Comparison of ENCODE assay signal across 9 cellular contexts in genomic region chr18:77004555-77005380, GRCh38.
A peak's percentile ranks its signal among the peaks of the same experiment; 100 is the strongest.
DNase-seq lines count a peak whose midpoint lies in the region; ATAC-seq and TF ChIP-seq lines count a peak whose summit lies in the region.
"Had no signal": no experiment of that assay in that cellular context is flagged by ENCODE, and none has a peak within 500 bp of the region (broad histone marks: within the 10 kb centered on the region; RNA-seq: fewer than 3 reads in every experiment).

No MANE protein-coding gene starts in this region.

- no peaks in the 10 kb centered on the region for H3K9me3 ChIP-seq in CD8-positive, alpha-beta T cell (ENCODE audit: low read length)
- H3K9me3 ChIP-seq in Karpas-422 (ENCODE audit: low read length): no peaks in the 10 kb centered on the region
- H3K9me3 ChIP-seq in naive thymus-derived CD4-positive, alpha-beta T cell (ENCODE audit: control insufficient read depth in 2 of 3, low read length in 3 of 3): no peaks in the 10 kb centered on the region
- H3K9me3 ChIP-seq: right atrium auricular region had no signal

- H3K9me2 ChIP-seq in Karpas-422 (replicated peaks; ENCODE audit: insufficient read depth, low read length): no peaks in the 10 kb centered on the region

- no peak overlapping the region; the same call in none of the 2 replicates for H3K9ac ChIP-seq in Karpas-422 (ENCODE audit: low read length)

- peak; percentile 50 for ATAC-seq in CD8-positive, alpha-beta T cell
- peak; percentile 7 to 73 for ATAC-seq in activated naive CD4-positive, alpha-beta T cell treated with anti-CD3 and anti-CD28 coated beads, Interleukin-2, amount 50 U/mL, for 72 hours
- ATAC-seq in naive thymus-derived CD4-positive, alpha-beta T cell: peak; percentile 61
- ATAC-seq in GM21786 (IDR thresholded peaks at IDR 0.05; ENCODE audit: unreplicated experiment): no peak

- no peak for TF ChIP-seq CTCF in CD8-positive, alpha-beta T cell (IDR thresholded peaks at IDR 0.05)

- H3K4me2 ChIP-seq in Karpas-422 (ENCODE audit: low read depth, low read length, poor library complexity, severe bottlenecking): no peak overlapping the region

- H3K4me1 ChIP-seq in CD8-positive, alpha-beta T cell (ENCODE audit: insufficient read depth, low read length): peaks cover 22% of the 10 kb centered on the region
- H3K4me1 ChIP-seq in Karpas-422 (ENCODE audit: low read length): peaks cover 94% of the 10 kb centered on the region
- H3K4me1 ChIP-seq in naive thymus-derived CD4-positive, alpha-beta T cell (ENCODE audit: control insufficient read depth in 2 of 2, insufficient read depth in 2 of 2, low read length in 2 of 2): peaks cover 7 to 10% of the 10 kb centered on the region in 2 donors

- POLR2A ChIA-PET in CD8-positive, alpha-beta T cell (lab: Charles Lee): interaction anchor here (1.1 kb wide), 1 partner anchor 57 kb away, joined by 4 read pairs; no protein-coding TSS in a partner anchor
- POLR2A ChIA-PET in naive thymus-derived CD4-positive, alpha-beta T cell (lab: Charles Lee): interaction anchor here (1.0 to 1.3 kb wide), 4 partner anchors 12 to 126 kb away, joined by 3 to 4 read pairs (median 4); no protein-coding TSS in a partner anchor

- H3K4me3 Mint-ChIP-seq in CD8-positive, alpha-beta T cell: peak overlapping the region; percentile 76
- H3K4me3 Mint-ChIP-seq in naive thymus-derived CD4-positive, alpha-beta T cell: peak overlapping the region; percentile 61 to 82 (median 79)

- no peaks in the 10 kb centered on the region for H3K79me2 ChIP-seq in Karpas-422 (ENCODE audit: low read length)

- H4K20me1 ChIP-seq in Karpas-422 (ENCODE audit: insufficient read depth, low read depth, low read length): no peaks in the 10 kb centered on the region

- peak in 1 of 7 experiments; percentile 15 for DNase-seq in CD8-positive, alpha-beta T cell
- DNase-seq in Karpas-422 (no peak), NCI-H526 (lab: John Stamatoyannopoulos, UW) (no peak), NCI-H1436 (lab: John Stamatoyannopoulos, UW) (no peak)
- DNase-seq in activated naive CD4-positive, alpha-beta T cell treated with anti-CD3 and anti-CD28 coated beads, Interleukin-2, amount 50 U/mL, for 72 hours (ENCODE audit: low spot score in 2 of 2): no peak
- peak in 6 of 9 donors; percentile 26 to 38 (median 32) for DNase-seq in naive thymus-derived CD4-positive, alpha-beta T cell
- no peak for DNase-seq in activated effector memory CD4-positive, alpha-beta T cell treated with anti-CD3 and anti-CD28 coated beads, Interleukin-2, amount 50 U/mL, for 16 hours

- CTCF ChIA-PET in CD8-positive, alpha-beta T cell (lab: Charles Lee): interaction anchor here (0.7 to 9.7 kb wide), 7 partner anchors 9 to 207 kb away, joined by 3 to 74 read pairs (median 9); no protein-coding TSS in a partner anchor
- CTCF ChIA-PET in naive thymus-derived CD4-positive, alpha-beta T cell (lab: Charles Lee): interaction anchor here (0.7 to 7.2 kb wide), 6 partner anchors 10 to 207 kb away, joined by 3 to 85 read pairs (median 4); no protein-coding TSS in a partner anchor

- no peak overlapping the region for H2AFZ ChIP-seq in Karpas-422 (ENCODE audit: low read length)

- H3K27me3 Mint-ChIP-seq in CD8-positive, alpha-beta T cell (ENCODE audit: low read depth): no peaks in the 10 kb centered on the region
- H3K27me3 Mint-ChIP-seq in naive thymus-derived CD4-positive, alpha-beta T cell: no peaks in the 10 kb centered on the region

- H3K4me3 ChIP-seq in CD8-positive, alpha-beta T cell (ENCODE audit: low read depth, low read length): no peak overlapping the region
- H3K4me3 ChIP-seq in Karpas-422 (ENCODE audit: low read length): no peak overlapping the region
- H3K4me3 ChIP-seq in naive thymus-derived CD4-positive, alpha-beta T cell (ENCODE audit: low read length): peak overlapping the region; percentile 19
- H3K4me3 ChIP-seq: right atrium auricular region had no signal

- H3K36me3 Mint-ChIP-seq in CD8-positive, alpha-beta T cell: peaks cover 21% of the 10 kb centered on the region
- H3K36me3 Mint-ChIP-seq in activated naive CD4-positive, alpha-beta T cell treated with anti-CD3 and anti-CD28 coated beads, Interleukin-2, amount 50 U/mL, for 72 hours: no peaks in the 10 kb centered on the region
- peaks cover 0 to 15% (median 0%) of the 10 kb centered on the region in 5 donors for H3K36me3 Mint-ChIP-seq in naive thymus-derived CD4-positive, alpha-beta T cell

- H3K27me3 ChIP-seq in CD8-positive, alpha-beta T cell (ENCODE audit: insufficient read depth, low read length): no peaks in the 10 kb centered on the region
- H3K27me3 ChIP-seq in Karpas-422 (ENCODE audit: low read length): no peaks in the 10 kb centered on the region
- no peaks in the 10 kb centered on the region for H3K27me3 ChIP-seq in naive thymus-derived CD4-positive, alpha-beta T cell (ENCODE audit: control insufficient read depth in 2 of 2, insufficient read depth in 2 of 2, low read length in 2 of 2)
- H3K27me3 ChIP-seq: right atrium auricular region had no signal

- H3K27ac ChIP-seq in CD8-positive, alpha-beta T cell (ENCODE audit: low read depth, low read length): no peak overlapping the region
- peak overlapping the region; percentile 95 for H3K27ac ChIP-seq in Karpas-422 (ENCODE audit: low read length)
- H3K27ac ChIP-seq in naive thymus-derived CD4-positive, alpha-beta T cell (ENCODE audit: low read depth, low read length): peak overlapping the region; percentile 38
- H3K27ac ChIP-seq: right atrium auricular region had no signal

- intact Hi-C loops in CD8-positive, alpha-beta T cell (cut with DNase I, micrococcal nuclease): loop anchor here (5.0 kb wide), 3 partner anchors 128 to 463 kb away; partner anchors contain the start of gene MBP (in 2 of the 2)
- intact Hi-C loops in naive thymus-derived CD4-positive, alpha-beta T cell (cut with micrococcal nuclease): loop anchor here in 1 of 2 donors (5.0 kb wide), 2 partner anchors 393 to 463 kb away; no protein-coding TSS in a partner anchor

- peak overlapping the region; percentile 62 for H3K27ac Mint-ChIP-seq in CD8-positive, alpha-beta T cell
- peak overlapping the region; percentile 55 to 59 for H3K27ac Mint-ChIP-seq in activated naive CD4-positive, alpha-beta T cell treated with anti-CD3 and anti-CD28 coated beads, Interleukin-2, amount 50 U/mL, for 72 hours
- peak overlapping the region; percentile 62 to 89 (median 76) for H3K27ac Mint-ChIP-seq in naive thymus-derived CD4-positive, alpha-beta T cell

- H3K9me3 Mint-ChIP-seq in CD8-positive, alpha-beta T cell: no peaks in the 10 kb centered on the region
- no peaks in the 10 kb centered on the region for H3K9me3 Mint-ChIP-seq in activated naive CD4-positive, alpha-beta T cell treated with anti-CD3 and anti-CD28 coated beads, Interleukin-2, amount 50 U/mL, for 72 hours
- no peaks in the 10 kb centered on the region for H3K9me3 Mint-ChIP-seq in naive thymus-derived CD4-positive, alpha-beta T cell

- H3K36me3 ChIP-seq in CD8-positive, alpha-beta T cell (ENCODE audit: insufficient read depth, low read length): no peaks in the 10 kb centered on the region
- no peaks in the 10 kb centered on the region for H3K36me3 ChIP-seq in Karpas-422 (ENCODE audit: insufficient read depth, low read length)
- H3K36me3 ChIP-seq in naive thymus-derived CD4-positive, alpha-beta T cell (ENCODE audit: control insufficient read depth in 2 of 3, insufficient read depth in 3 of 3, low read length in 3 of 3): peaks cover 0 to 11% (median 0%) of the 10 kb centered on the region in 3 experiments
- H3K36me3 ChIP-seq: right atrium auricular region had no signal

- peaks cover 33% of the 10 kb centered on the region for H3K4me1 Mint-ChIP-seq in CD8-positive, alpha-beta T cell (ENCODE audit: low read depth)
- H3K4me1 Mint-ChIP-seq in naive thymus-derived CD4-positive, alpha-beta T cell: peaks cover 20 to 45% (median 39%) of the 10 kb centered on the region in 7 donors

Comparison
In these comparisons a context has a peak if more than half of its experiments do, and no peak if none do; other contexts are left out.
1. DNase-seq: peak in naive thymus-derived CD4-positive, alpha-beta T cell (6 of 9); none in Karpas-422 (single experiment), activated naive CD4-positive, alpha-beta T cell treated with anti-CD3 and anti-CD28 coated beads, Interleukin-2, amount 50 U/mL, for 72 hours (0 of 2), NCI-H526 (0 of 2), activated effector memory CD4-positive, alpha-beta T cell treated with anti-CD3 and anti-CD28 coated beads, Interleukin-2, amount 50 U/mL, for 16 hours (single experiment) and NCI-H1436 (single experiment).
2. Peak in every context shown above with its lines, with median percentiles within 50 percentile points of each other: H3K27ac Mint-ChIP-seq.